Comparison of ENCODE assay signal across 13 cellular contexts in genomic region chr14:22553445-22553844, GRCh38. TPM values are rescaled to one million over a fixed set of nuclear protein-coding genes. Genes with fewer than 3 reads are reported as not detected.
DNase-seq lines count a peak whose midpoint lies in the region; ATAC-seq and TF ChIP-seq lines count a peak whose summit lies in the region.
"Had no signal": no experiment of that assay in that cellular context is flagged by ENCODE, and none has a peak within 500 bp of the region (broad histone marks: within the 10 kb centered on the region; RNA-seq: fewer than 3 reads in every experiment).

No MANE protein-coding gene starts in this region.

- peak overlapping the region; percentile 99 for H3K27ac Mint-ChIP-seq in activated CD4-positive, alpha-beta T cell treated with anti-CD3 and anti-CD28 coated beads for 36 hours
- peak overlapping the region; percentile 100 for H3K27ac Mint-ChIP-seq in central memory CD8-positive, alpha-beta T cell (ENCODE audit: low read depth)
- peak overlapping the region; percentile 99 for H3K27ac Mint-ChIP-seq in stimulated activated effector memory CD8-positive, alpha-beta T cell treated with anti-CD3 and anti-CD28 coated beads, Interleukin-12 subunit alpha, Interleukin-12 subunit beta, amount 100 ng/mL, for 72 hours

- H2AK5ac ChIP-seq in trophoblast cell (ENCODE audit: low read length) = no peak overlapping the region

- H3K36me3 Mint-ChIP-seq in activated CD4-positive, alpha-beta T cell treated with anti-CD3 and anti-CD28 coated beads for 36 hours (ENCODE audit: low read depth) = peaks cover 54% of the 10 kb centered on the region
- peaks cover 87% of the 10 kb centered on the region for H3K36me3 Mint-ChIP-seq in central memory CD8-positive, alpha-beta T cell (ENCODE audit: insufficient read depth)
- H3K36me3 Mint-ChIP-seq in stimulated activated effector memory CD8-positive, alpha-beta T cell treated with anti-CD3 and anti-CD28 coated beads, Interleukin-12 subunit alpha, Interleukin-12 subunit beta, amount 100 ng/mL, for 72 hours = peaks cover 98% of the 10 kb centered on the region

- WGBS in trophoblast cell (ENCODE audit: extremely low coverage, insufficient coverage, insufficient read length) = no CpG with 5 or more reads among the region's 5 CpGs
- 90% methylated on average over 5 of the region's 5 CpGs for WGBS in heart right ventricle, 2 donors

- peaks cover 10% of the 10 kb centered on the region in 2 experiments for H3K4me1 ChIP-seq in trophoblast cell (ENCODE audit: control insufficient read depth in 1 of 2, insufficient read depth in 2 of 2, low read length in 2 of 2)
- H3K4me1 ChIP-seq in heart right ventricle = peaks cover 8 to 72% (median 32%) of the 10 kb centered on the region in 9 donors

- H3K27ac ChIP-seq in SU-DHL-6 (ENCODE audit: low read depth, low read length) (peak overlapping the region; percentile 68), trophoblast cell (ENCODE audit: low read depth, low read length) (no peak overlapping the region), heart right ventricle (peak overlapping the region in 1 of 10 donors; percentile 82)
- H3K27ac ChIP-seq: coronary artery had no signal

- H3K18ac ChIP-seq in trophoblast cell (ENCODE audit: low read length) = no peak overlapping the region

- CTCF ChIA-PET in activated CD4-positive, alpha-beta T cell treated with anti-CD3 and anti-CD28 coated beads for 36 hours (lab: Charles Lee) = interaction anchor here (0.6 to 5.9 kb wide), 9 partner anchors 15 to 639 kb away, joined by 3 to 195 read pairs (median 5); no protein-coding TSS in a partner anchor

- no peaks in the 10 kb centered on the region for H3K9me3 Mint-ChIP-seq in activated CD4-positive, alpha-beta T cell treated with anti-CD3 and anti-CD28 coated beads for 36 hours (ENCODE audit: low read depth)
- H3K9me3 Mint-ChIP-seq in central memory CD8-positive, alpha-beta T cell = no peaks in the 10 kb centered on the region
- H3K9me3 Mint-ChIP-seq in stimulated activated effector memory CD8-positive, alpha-beta T cell treated with anti-CD3 and anti-CD28 coated beads, Interleukin-12 subunit alpha, Interleukin-12 subunit beta, amount 100 ng/mL, for 72 hours = no peaks in the 10 kb centered on the region

- H3K4me2 ChIP-seq in SU-DHL-6 (ENCODE audit: low read depth, low read length, poor library complexity, severe bottlenecking) = no peak overlapping the region
- no peak overlapping the region for H3K4me2 ChIP-seq in trophoblast cell (ENCODE audit: low read length)

- no peak for ATAC-seq in activated CD4-positive, alpha-beta T cell treated with anti-CD3 and anti-CD28 coated beads for 36 hours
- ATAC-seq in central memory CD8-positive, alpha-beta T cell (replicated peaks; ENCODE audit: extremely low read depth, poor library complexity, severe bottlenecking) = no peak
- no peak for ATAC-seq in stimulated activated effector memory CD8-positive, alpha-beta T cell treated with anti-CD3 and anti-CD28 coated beads, Interleukin-12 subunit alpha, Interleukin-12 subunit beta, amount 100 ng/mL, for 72 hours
- no peak for ATAC-seq in GM21576 (IDR thresholded peaks at IDR 0.05; ENCODE audit: unreplicated experiment)
- no peak for ATAC-seq in heart right ventricle
- ATAC-seq: esophagus mucosa had no signal

- H3K4me3 Mint-ChIP-seq in activated CD4-positive, alpha-beta T cell treated with anti-CD3 and anti-CD28 coated beads for 36 hours = peak overlapping the region; percentile 71
- H3K4me3 Mint-ChIP-seq in central memory CD8-positive, alpha-beta T cell = peak overlapping the region; percentile 73
- peak overlapping the region; percentile 78 for H3K4me3 Mint-ChIP-seq in stimulated activated effector memory CD8-positive, alpha-beta T cell treated with anti-CD3 and anti-CD28 coated beads, Interleukin-12 subunit alpha, Interleukin-12 subunit beta, amount 100 ng/mL, for 72 hours

- H2BK120ac ChIP-seq in trophoblast cell (ENCODE audit: insufficient read depth, low read length, poor library complexity) = no peak overlapping the region

- H4K12ac ChIP-seq in trophoblast cell (ENCODE audit: low read depth, low read length) = no peak overlapping the region

- TF ChIP-seq CTCF in SU-DHL-6 (IDR thresholded peaks at IDR 0.05; ENCODE audit: insufficient read depth, low read length, poor library complexity, severe bottlenecking) (no peak), heart right ventricle (IDR thresholded peaks at IDR 0.05) (no peak)

- no peaks in the 10 kb centered on the region for H3K9me3 ChIP-seq in SU-DHL-6 (ENCODE audit: insufficient read depth, low read length)
- no peaks in the 10 kb centered on the region for H3K9me3 ChIP-seq in trophoblast cell (ENCODE audit: insufficient read depth, low read depth, low read length)
- no peaks in the 10 kb centered on the region for H3K9me3 ChIP-seq in heart right ventricle

- DNase-seq in activated CD4-positive, alpha-beta T cell treated with anti-CD3 and anti-CD28 coated beads for 36 hours = peak; percentile 24
- DNase-seq in activated CD4-positive, alpha-beta T cell treated with anti-CD3 and anti-CD28 coated beads for 4 hours = no peak
- no peak for DNase-seq in central memory CD8-positive, alpha-beta T cell (ENCODE audit: low spot score in 2 of 2)
- DNase-seq in stimulated activated effector memory CD8-positive, alpha-beta T cell treated with anti-CD3 and anti-CD28 coated beads, Interleukin-12 subunit alpha, Interleukin-12 subunit beta, amount 100 ng/mL, for 72 hours (ENCODE audit: low spot score in 2 of 2) = no peak
- DNase-seq in trophoblast cell = no peak
- no peak for DNase-seq in heart right ventricle
- DNase-seq: kidney, NCI-H1694 treated with DMSO at 0.1 percent for 48 hours, NCI-H524 had no signal

- H4K91ac ChIP-seq in trophoblast cell (ENCODE audit: low read depth, low read length) = no peak overlapping the region

- H2AFZ ChIP-seq in SU-DHL-6 (ENCODE audit: low read depth, low read length, severe bottlenecking) = no peak overlapping the region
- H2AFZ ChIP-seq in trophoblast cell (ENCODE audit: insufficient read depth, low read length, poor library complexity) = no peak overlapping the region

- H3K79me2 ChIP-seq in SU-DHL-6 (ENCODE audit: insufficient read depth, low read length) = no peaks in the 10 kb centered on the region
- H3K79me2 ChIP-seq in trophoblast cell (ENCODE audit: control insufficient read depth, insufficient read depth, low read length, poor library complexity) = no peaks in the 10 kb centered on the region

- H3K4me3 ChIP-seq in SU-DHL-6 (ENCODE audit: insufficient read depth, low read length, poor library complexity, severe bottlenecking) (no peak overlapping the region), trophoblast cell (ENCODE audit: low read depth, low read length) (no peak overlapping the region), heart right ventricle (no peak overlapping the region)
- H3K4me3 ChIP-seq: coronary artery had no signal

- no peaks in the 10 kb centered on the region for H3K9me2 ChIP-seq in SU-DHL-6 (replicated peaks; ENCODE audit: insufficient read depth, low read length)

- H3K23ac ChIP-seq in trophoblast cell (ENCODE audit: low read length) = no peak overlapping the region

- no peak overlapping the region for H4K8ac ChIP-seq in trophoblast cell (ENCODE audit: low read depth, low read length)

- peaks cover 1% of the 10 kb centered on the region for H3K79me1 ChIP-seq in trophoblast cell (ENCODE audit: low read length)

- peaks cover 83% of the 10 kb centered on the region for H3K4me1 Mint-ChIP-seq in activated CD4-positive, alpha-beta T cell treated with anti-CD3 and anti-CD28 coated beads for 36 hours
- peaks cover 97% of the 10 kb centered on the region for H3K4me1 Mint-ChIP-seq in central memory CD8-positive, alpha-beta T cell
- H3K4me1 Mint-ChIP-seq in stimulated activated effector memory CD8-positive, alpha-beta T cell treated with anti-CD3 and anti-CD28 coated beads, Interleukin-12 subunit alpha, Interleukin-12 subunit beta, amount 100 ng/mL, for 72 hours = peaks cover 100% of the 10 kb centered on the region

- H3K4ac ChIP-seq in trophoblast cell (ENCODE audit: low read depth, low read length) = no peak overlapping the region

- H3K27me3 ChIP-seq in SU-DHL-6 (ENCODE audit: low read length) (no peaks in the 10 kb centered on the region), trophoblast cell (ENCODE audit: insufficient read depth, low read length) (no peaks in the 10 kb centered on the region), heart right ventricle (no peaks in the 10 kb centered on the region)

- no peak overlapping the region for H2BK12ac ChIP-seq in trophoblast cell (ENCODE audit: low read length)

- POLR2A ChIA-PET in activated CD4-positive, alpha-beta T cell treated with anti-CD3 and anti-CD28 coated beads for 36 hours (lab: Charles Lee) = interaction anchor here (1.0 to 1.6 kb wide), 2 partner anchors 12 to 22 kb away, joined by 3 to 5 read pairs; no protein-coding TSS in a partner anchor

- H3K9ac ChIP-seq in SU-DHL-6 (ENCODE audit: low read length) (peak overlapping the region; percentile 25), trophoblast cell (ENCODE audit: low read length) (no peak overlapping the region)

- H4K20me1 ChIP-seq in SU-DHL-6 (ENCODE audit: low read depth, low read length) = no peaks in the 10 kb centered on the region

- H3K36me3 ChIP-seq in SU-DHL-6 (ENCODE audit: low read length) = no peaks in the 10 kb centered on the region
- H3K36me3 ChIP-seq in trophoblast cell (ENCODE audit: control insufficient read depth in 1 of 2, insufficient read depth in 2 of 2, low read length in 2 of 2) = no peaks in the 10 kb centered on the region
- peaks cover 0 to 4% (median 0%) of the 10 kb centered on the region in 9 donors for H3K36me3 ChIP-seq in heart right ventricle

- H3K14ac ChIP-seq in trophoblast cell (ENCODE audit: low read length) = no peak overlapping the region

- intact Hi-C loops in activated CD4-positive, alpha-beta T cell treated with anti-CD3 and anti-CD28 coated beads for 36 hours (cut with DNase I, micrococcal nuclease) = loop anchor here (10.0 kb wide), 4 partner anchors 239 to 839 kb away; no protein-coding TSS in a partner anchor
- intact Hi-C loops in heart right ventricle (cut with DNase I) = loop anchor here in 5 of 10 donors (5.0 to 10.0 kb wide), 4 partner anchors 159 to 501 kb away; partner anchors contain the start of genes CDH24 (in 2 of the 5) and SLC7A7 (in 1 of the 5)

- no peaks in the 10 kb centered on the region for H3K27me3 Mint-ChIP-seq in activated CD4-positive, alpha-beta T cell treated with anti-CD3 and anti-CD28 coated beads for 36 hours
- H3K27me3 Mint-ChIP-seq in central memory CD8-positive, alpha-beta T cell = peaks cover 9% of the 10 kb centered on the region

- no peak overlapping the region for H2BK5ac ChIP-seq in trophoblast cell (ENCODE audit: low read depth, low read length, poor library complexity)

- peaks cover 14% of the 10 kb centered on the region; the same call in 1 of the 2 replicates for H3F3A ChIP-seq in SU-DHL-6 (ENCODE audit: insufficient read depth)

RNA-seq across cellular contexts. Expression of gene DAD1, which starts 35.6 kb away (rescaled TPM):
- total RNA-seq in activated CD4-positive, alpha-beta T cell treated with anti-CD3 and anti-CD28 coated beads for 36 hours = 100 to 1,000 TPM; 265 to 302 TPM
- polyA plus RNA-seq in trophoblast cell (2013) = 275 and 278 TPM in 2 replicates
- total RNA-seq in heart right ventricle = 100 to 1,000 TPM; 115 to 182 (median 136) TPM
- polyA plus RNA-seq in heart right ventricle = 100 to 1,000 TPM in 1 of 2 donors, 10 to 100 TPM in 1; 82.4 to 420 TPM

RNA-seq across cellular contexts. Expression of gene ABHD4, which starts 44.7 kb away (rescaled TPM):
- total RNA-seq in activated CD4-positive, alpha-beta T cell treated with anti-CD3 and anti-CD28 coated beads for 36 hours = 10 to 100 TPM in 1 of 2 experiments, 1 to 10 TPM in 1; 8.3 to 10.5 TPM
- polyA plus RNA-seq in trophoblast cell (2013) = 38.2 and 41.0 TPM in 2 replicates
- 10 to 100 TPM; 14.9 to 35.7 (median 22.7) TPM for total RNA-seq in heart right ventricle
- 10 to 100 TPM; 13.7 to 15.1 TPM for polyA plus RNA-seq in heart right ventricle
